Comparison of ENCODE assay signal across 9 cellular contexts in the genomic region with DNA sequence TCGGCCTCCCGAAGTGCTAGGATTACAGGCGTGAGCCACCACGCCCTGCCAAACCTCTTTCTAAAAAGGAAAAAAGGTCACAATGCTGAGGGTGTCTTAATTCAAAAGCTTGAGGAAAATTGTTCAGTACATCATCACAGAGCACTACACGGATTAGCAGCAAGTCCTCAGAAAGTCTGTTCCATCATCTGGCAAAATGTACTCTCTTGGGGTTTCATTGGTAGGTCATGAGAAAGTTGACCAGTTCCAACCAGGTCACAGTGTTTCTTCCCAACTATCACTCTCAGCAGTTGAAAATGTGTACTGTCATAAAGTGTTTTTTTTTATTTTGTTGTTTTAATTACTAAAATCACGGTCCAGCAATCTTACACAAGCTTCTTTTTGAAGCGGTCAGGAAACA.
"Had no signal": no experiment of that assay in that cellular context is flagged by ENCODE, and none has a peak within 500 bp of the region (broad histone marks: within the 10 kb centered on the region; RNA-seq: fewer than 3 reads in every experiment).

No MANE protein-coding gene starts in this region.

- H3K36me3 Mint-ChIP-seq: IgD-negative memory B cell had no signal

- H3K27ac ChIP-seq: GM23248, HL-60 had no signal

- ATAC-seq: HCT116, HepG2 had no signal

- H3K27me3 Mint-ChIP-seq: IgD-negative memory B cell had no signal

- H3K9me3 ChIP-seq: HAP-1 had no signal

- H3K4me3 Mint-ChIP-seq: HFFc6, IgD-negative memory B cell had no signal

- H3K9me3 Mint-ChIP-seq: HFFc6 had no signal

- DNase-seq: GM23248, GOT3, H7, HFFc6 had no signal

- H3K27ac Mint-ChIP-seq: HFFc6, IgD-negative memory B cell had no signal

- H3K4me1 Mint-ChIP-seq: IgD-negative memory B cell had no signal

- H3K4me3 ChIP-seq: GM23248, HAP-1 had no signal
